In genomic region chr11:66988238-66988637, GRCh38 we compare ENCODE assay signal across 23 cellular contexts. TPM values are rescaled to one million over a fixed set of nuclear protein-coding genes. Genes with fewer than 3 reads are reported as not detected.
"Had no signal": no experiment of that assay in that cellular context is flagged by ENCODE, and none has a peak within 500 bp of the region (broad histone marks: within the 10 kb centered on the region; RNA-seq: fewer than 3 reads in every experiment).

No MANE protein-coding gene starts in this region.

- DNase-seq: activated gamma-delta T cell treated with Interleukin-2 at 50 U/mL for 16 hours; activated T-cell treated with anti-CD3 and anti-CD28 coated beads, Interleukin-2, amount 50 U/mL, for 1 hour; aorta; brain microvascular endothelial cell; caudate nucleus; dermis blood vessel endothelial cell; effector memory CD4-positive, alpha-beta T cell; hypothalamus; left ventricle myocardium superior; mammary epithelial cell; posterior cingulate gyrus; stimulated activated CD4-positive, alpha-beta T cell treated with anti-CD3 and anti-CD28 coated beads, Interleukin-2, amount 100 ng/mL, for 48 hours; stimulated activated naive CD4-positive, alpha-beta T cell; T-cell; thyroid gland; upper lobe of right lung had no signal

- H3K4me3 Mint-ChIP-seq: natural killer cell treated with Interleukin-12 subunit alpha and Interleukin-12 subunit beta and Interleukin-15 and Interleukin-18, amount 100 ng/mL, for 72 hours; T-cell; T-helper 2 cell treated with Interferon-gamma antibody and Interleukin-4, amounts not matched to agents 5 μg/mL and 100 μg/mL, for 36 hours had no signal

- H3K4me3 ChIP-seq: thyroid gland, upper lobe of right lung had no signal

- H3K9me3 ChIP-seq: thyroid gland, upper lobe of right lung had no signal

- H3K4me1 ChIP-seq: thyroid gland, upper lobe of right lung had no signal

- H3K27ac Mint-ChIP-seq: T-cell; T-helper 2 cell treated with Interferon-gamma antibody and Interleukin-4, amounts not matched to agents 5 μg/mL and 100 μg/mL, for 36 hours had no signal

- H3K36me3 Mint-ChIP-seq: activated naive CD4-positive, alpha-beta T cell treated with anti-CD3 and anti-CD28 coated beads, Interleukin-2, amount 50 U/mL, for 72 hours; natural killer cell treated with Interleukin-12 subunit alpha and Interleukin-12 subunit beta and Interleukin-15 and Interleukin-18, amount 100 ng/mL, for 72 hours; T-cell had no signal

- ATAC-seq: activated naive CD4-positive, alpha-beta T cell treated with anti-CD3 and anti-CD28 coated beads, Interleukin-2, amount 50 U/mL, for 72 hours; esophagus mucosa; left ventricle myocardium superior; natural killer cell treated with Interleukin-12 subunit alpha and Interleukin-12 subunit beta and Interleukin-15 and Interleukin-18, amount 100 ng/mL, for 72 hours; T-cell; upper lobe of right lung had no signal

- H3K27me3 ChIP-seq: brain microvascular endothelial cell, thyroid gland, upper lobe of right lung had no signal

- H3K9me3 Mint-ChIP-seq: activated naive CD4-positive, alpha-beta T cell treated with anti-CD3 and anti-CD28 coated beads, Interleukin-2, amount 50 U/mL, for 72 hours; natural killer cell treated with Interleukin-12 subunit alpha and Interleukin-12 subunit beta and Interleukin-15 and Interleukin-18, amount 100 ng/mL, for 72 hours; T-cell; T-helper 2 cell treated with Interferon-gamma antibody and Interleukin-4, amounts not matched to agents 5 μg/mL and 100 μg/mL, for 36 hours had no signal

- H3K36me3 ChIP-seq: brain microvascular endothelial cell, thyroid gland, upper lobe of right lung had no signal

- H3K27ac ChIP-seq: brain microvascular endothelial cell, thyroid gland, upper lobe of right lung had no signal

RNA-seq across cellular contexts. Expression of gene C11orf86, which starts 13.1 kb away (rescaled TPM):
- total RNA-seq: activated naive CD4-positive, alpha-beta T cell treated with anti-CD3 and anti-CD28 coated beads, Interleukin-2, amount 50 U/mL, for 72 hours; aorta; dermis blood vessel endothelial cell; endothelial cell of umbilical vein; esophagus mucosa; frontal cortex; left ventricle myocardium superior; mammary epithelial cell; natural killer cell treated with Interleukin-12 subunit alpha and Interleukin-12 subunit beta and Interleukin-15 and Interleukin-18, amount 100 ng/mL, for 72 hours; subcutaneous adipose tissue; T-cell; thyroid gland; upper lobe of right lung had no signal
- polyA plus RNA-seq: endothelial cell of umbilical vein, mammary epithelial cell had no signal

RNA-seq across cellular contexts. Expression of gene SYT12, which starts 34.7 kb away (rescaled TPM):
- total RNA-seq: endothelial cell of umbilical vein, upper lobe of right lung had no signal
- polyA plus RNA-seq: endothelial cell of umbilical vein had no signal
